Comparison of ENCODE assay signal across 8 cellular contexts in genomic region chr14:77037338-77037782, GRCh38. TPM values are rescaled to one million over a fixed set of nuclear protein-coding genes. Genes with fewer than 3 reads are reported as not detected.
A peak's percentile ranks its signal among the peaks of the same experiment; 100 is the strongest.
DNase-seq lines count a peak whose midpoint lies in the region; ATAC-seq, FAIRE-seq and TF ChIP-seq lines count a peak whose summit lies in the region.

No MANE protein-coding gene starts in this region.

- no peaks in the 10 kb centered on the region for H3K79me2 ChIP-seq in mammary epithelial cell (ENCODE audit: insufficient read depth, low read length)
- no peaks in the 10 kb centered on the region for H3K79me2 ChIP-seq in osteoblast (ENCODE audit: insufficient read depth, low read length)

- no peak overlapping the region for H3K4me3 ChIP-seq in mammary epithelial cell (replicated peaks in 1 of 3; ENCODE audit: insufficient read depth in 1 of 3, low read depth in 2 of 3, low read length in 3 of 3)
- no peak overlapping the region for H3K4me3 ChIP-seq in osteoblast (ENCODE audit: insufficient read depth, low read length)
- no peak overlapping the region for H3K4me3 ChIP-seq in aorta (ENCODE audit: low read length in 2 of 2)

- CTCF ChIA-PET in Calu3 (lab: Charles Lee) (no interaction called here), mammary epithelial cell (lab: Charles Lee; ENCODE audit: low non-redundant PET) (no interaction called here)

- H3K27me3 Mint-ChIP-seq in Calu3 (ENCODE audit: unreplicated experiment), result no peaks in the 10 kb centered on the region

- H2AFZ ChIP-seq in mammary epithelial cell (ENCODE audit: low read depth, low read length) (peak overlapping the region; percentile 72), osteoblast (ENCODE audit: low read length) (peak overlapping the region; percentile 20)

- peaks cover 56% of the 10 kb centered on the region for H3K4me1 Mint-ChIP-seq in Calu3 (ENCODE audit: low read depth, unreplicated experiment)

- intact Hi-C loops in Calu3 (cut with micrococcal nuclease; ENCODE audit: unreplicated experiment), result no loop called here
- intact Hi-C loops in mammary epithelial cell (cut with micrococcal nuclease), result no loop called here
- intact Hi-C loops in aorta (cut with DNase I), result loop anchor here in 1 of 2 donors (5.0 kb wide), 1 partner anchor 80 kb away; no protein-coding TSS in a partner anchor

- in situ Hi-C loops in mammary epithelial cell (cut with MboI; ENCODE audit: low sequenced_read_pairs in 2 of 2), result no loop called here

- H3K36me3 Mint-ChIP-seq in Calu3 (ENCODE audit: insufficient read depth, unreplicated experiment), result peaks cover 34% of the 10 kb centered on the region

- H3K9ac ChIP-seq in mammary epithelial cell (ENCODE audit: insufficient read depth, low read length), result no peak overlapping the region

- no peak overlapping the region for H3K4me3 Mint-ChIP-seq in Calu3 (ENCODE audit: low read depth, unreplicated experiment)

- DNase-seq in Calu3 (no peak), NCI-H146 (lab: John Stamatoyannopoulos, UW) (peak; percentile 63), mammary epithelial cell (no peak), osteoblast (ENCODE audit: insufficient read length, low spot score, missing footprints) (peak; percentile 61), aorta (no peak), NK-92 (lab: John Stamatoyannopoulos, UW; ENCODE audit: unreplicated experiment) (no peak), HTR-8/SVneo (ENCODE audit: insufficient read length, low spot score) (no peak), putamen (ENCODE audit: low spot score) (no peak)

- no peak overlapping the region for H3K27ac ChIP-seq in mammary epithelial cell (ENCODE audit: insufficient read depth, low read depth, low read length)
- peak overlapping the region; percentile 52 for H3K27ac ChIP-seq in osteoblast (ENCODE audit: low read depth, low read length)
- no peak overlapping the region for H3K27ac ChIP-seq in aorta (ENCODE audit: low read depth in 1 of 2, low read length in 2 of 2)

- FAIRE-seq in HTR-8/SVneo (lab: Jason Lieb, UNC), result no peak

- H3K36me3 ChIP-seq in mammary epithelial cell (ENCODE audit: insufficient read depth, low read length) (no peaks in the 10 kb centered on the region), osteoblast (ENCODE audit: insufficient read depth, low read length) (no peaks in the 10 kb centered on the region), aorta (ENCODE audit: control insufficient read depth in 1 of 2, insufficient read depth in 2 of 2, low read length in 1 of 2) (no peaks in the 10 kb centered on the region)

- WGBS in mammary epithelial cell (ENCODE audit: low coverage, missing lambda C conversion rate), result 70% methylated on average over 9 of the region's 10 CpGs
- WGBS in aorta, 2 donors, result 92 to 93% methylated on average over 10 of the region's 10 CpGs

- no peak for TF ChIP-seq CTCF in Calu3 (IDR thresholded peaks at IDR 0.05; ENCODE audit: unreplicated experiment)
- no peak for TF ChIP-seq CTCF in mammary epithelial cell (conservative IDR thresholded peaks at IDR 0.05 in 1 of 2, IDR thresholded peaks at IDR 0.05 in 1 of 2; ENCODE audit: extremely low read depth in 1 of 2, insufficient read depth in 1 of 2, low read depth in 1 of 2, low read length in 2 of 2)
- TF ChIP-seq CTCF in osteoblast (IDR thresholded peaks at IDR 0.05; ENCODE audit: extremely low read depth, low read depth, low read length), result no peak

- no peak for ATAC-seq in aorta (ENCODE audit: low FRiP score)

- H3K9me3 ChIP-seq in mammary epithelial cell (replicated peaks; ENCODE audit: insufficient read depth, low read length) (no peaks in the 10 kb centered on the region), osteoblast (ENCODE audit: low read depth, low read length) (no peaks in the 10 kb centered on the region), aorta (ENCODE audit: control insufficient read depth, low read length) (no peaks in the 10 kb centered on the region)

- BruUV-seq in Calu3 (replicated peaks; lab: Mats Ljungman, UMichigan) (no TSS peak), mammary epithelial cell (replicated peaks; lab: Mats Ljungman, UMichigan) (no TSS peak)

- peak overlapping the region; percentile 6 for H3K27ac Mint-ChIP-seq in Calu3 (ENCODE audit: unreplicated experiment)

- no peaks in the 10 kb centered on the region for H3K27me3 ChIP-seq in mammary epithelial cell (ENCODE audit: insufficient read depth, low read length)
- H3K27me3 ChIP-seq in osteoblast (ENCODE audit: insufficient read depth, low read length), result no peaks in the 10 kb centered on the region
- no peaks in the 10 kb centered on the region for H3K27me3 ChIP-seq in aorta (ENCODE audit: control insufficient read depth in 1 of 2, insufficient read depth in 2 of 2, low read length in 1 of 2)

- dilution Hi-C loops in mammary epithelial cell (cut with HindIII; ENCODE audit: low sequenced_read_pairs), result no loop called here

- H3K4me1 ChIP-seq in mammary epithelial cell (ENCODE audit: insufficient read depth, low read length), result peaks cover 66% of the 10 kb centered on the region
- peaks cover 71% of the 10 kb centered on the region for H3K4me1 ChIP-seq in osteoblast (ENCODE audit: insufficient read depth, low read length)
- peaks cover 6 to 7% of the 10 kb centered on the region in 2 donors for H3K4me1 ChIP-seq in aorta (ENCODE audit: control insufficient read depth in 1 of 2, insufficient read depth in 2 of 2, low read length in 2 of 2)

- no peaks in the 10 kb centered on the region for H3K9me3 Mint-ChIP-seq in Calu3 (ENCODE audit: low read depth, unreplicated experiment)

- H4K20me1 ChIP-seq in mammary epithelial cell (ENCODE audit: insufficient read depth, low read length), result no peaks in the 10 kb centered on the region
- H4K20me1 ChIP-seq in osteoblast (ENCODE audit: insufficient read depth, low read length), result no peaks in the 10 kb centered on the region

- H3K4me2 ChIP-seq in mammary epithelial cell (ENCODE audit: insufficient read depth, low read depth, low read length) (no peak overlapping the region), osteoblast (ENCODE audit: insufficient read depth, low read length) (no peak overlapping the region)

RNA-seq across cellular contexts. Expression of gene IRF2BPL, which starts 8.9 kb away (rescaled TPM):
- 30.1 and 33.1 TPM in 2 replicates for total RNA-seq in Calu3 (2022)
- total RNA-seq in mammary epithelial cell, result 10 to 100 TPM; 41.3 to 49.4 TPM
- 14.0 TPM for polyA plus RNA-seq in mammary epithelial cell
- 13.7 TPM for polyA minus RNA-seq in mammary epithelial cell
- 19.4 and 26.4 TPM in 2 replicates for total RNA-seq in osteoblast
- 10 to 100 TPM; 34.7 to 59.6 TPM for total RNA-seq in aorta
- 10 to 100 TPM in 1 of 2 donors, 1 to 10 TPM in 1; 3.4 to 13.0 TPM for polyA plus RNA-seq in aorta

Comparison
In these comparisons a context has a peak if more than half of its experiments do, and no peak if none do; other contexts are left out.
1. DNase-seq: peak in NCI-H146 (single experiment) and osteoblast (single experiment); none in Calu3 (single experiment), mammary epithelial cell (single experiment), aorta (0 of 2), NK-92 (single experiment), HTR-8/SVneo (single experiment) and putamen (single experiment).